In the genomic region with DNA sequence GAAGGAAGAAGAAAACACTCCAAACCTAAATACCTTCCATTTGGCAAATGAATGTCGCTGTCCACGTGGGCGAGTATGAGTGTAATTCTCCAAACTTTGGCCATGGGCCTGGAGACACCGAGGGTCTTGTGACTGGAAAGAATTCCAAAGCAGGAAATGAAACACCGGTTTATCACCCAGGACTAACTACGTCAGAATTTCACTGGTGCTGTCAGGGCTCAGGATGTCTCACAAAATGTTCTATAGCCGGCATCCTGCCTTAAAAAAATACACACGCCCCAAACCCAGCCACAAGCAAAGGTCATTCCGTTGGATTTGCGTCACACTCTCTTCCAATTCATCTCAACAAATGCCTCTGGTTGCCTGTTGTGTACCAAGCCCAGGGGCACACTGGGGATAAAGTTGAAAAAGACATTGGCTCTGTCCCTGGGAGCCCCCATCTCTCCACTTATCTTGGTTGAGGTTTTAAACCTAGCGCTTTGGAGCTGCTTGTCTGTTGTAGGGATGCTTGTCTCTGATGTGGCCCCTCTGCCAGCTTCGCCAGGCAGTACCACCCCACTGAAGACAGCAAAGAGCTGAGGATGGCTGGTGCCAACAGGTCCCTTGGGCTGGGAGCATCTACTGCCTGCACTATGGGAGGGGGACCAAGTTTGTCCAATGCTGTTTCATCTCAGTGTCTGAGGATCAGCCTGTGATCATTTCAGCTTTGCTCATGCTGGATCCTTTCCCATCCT, we compare ENCODE assay signal across 8 cellular contexts. TPM values are rescaled to one million over a fixed set of nuclear protein-coding genes. Genes with fewer than 3 reads are reported as not detected.
DNase-seq lines count a peak whose midpoint lies in the region; ATAC-seq and TF ChIP-seq lines count a peak whose summit lies in the region.

No MANE protein-coding gene starts in this region.

- no peaks in the 10 kb centered on the region for H3K79me2 ChIP-seq in mammary epithelial cell (ENCODE audit: insufficient read depth, low read length)

- H3K4me2 ChIP-seq in mammary epithelial cell (ENCODE audit: insufficient read depth, low read depth, low read length): peak overlapping the region; percentile 67

- in situ Hi-C loops in mammary epithelial cell (cut with MboI; ENCODE audit: low sequenced_read_pairs in 2 of 2): loop anchor here in 1 of 2 donors (5.0 kb wide), 1 partner anchor 47 kb away; no protein-coding TSS in a partner anchor

- H3K36me3 ChIP-seq in mammary epithelial cell (ENCODE audit: insufficient read depth, low read length) (no peaks in the 10 kb centered on the region), lung (ENCODE audit: control insufficient read depth in 2 of 2, insufficient read depth in 2 of 2, low read length in 2 of 2) (no peaks in the 10 kb centered on the region), thyroid gland (no peaks in the 10 kb centered on the region)

- intact Hi-C loops in mammary epithelial cell (cut with micrococcal nuclease): loop anchor here (1.0 kb wide), 2 partner anchors 9 to 25 kb away; no protein-coding TSS in a partner anchor
- intact Hi-C loops in thyroid gland (cut with DNase I): no loop called here

- DNase-seq in SHP77 (lab: John Stamatoyannopoulos, UW) (peak; percentile 12 to 42), SHP77 treated with DMSO at 0.1 percent for 48 hours (lab: John Stamatoyannopoulos, UW) (no peak), mammary epithelial cell (peak; percentile 74), lung (ENCODE audit: low spot score) (no peak), thyroid gland (no peak), C1 segment of cervical spinal cord (lab: John Stamatoyannopoulos, UW) (no peak), GM10266 (ENCODE audit: extremely low spot score) (no peak)

- no TSS peak for BruUV-seq in mammary epithelial cell (replicated peaks; lab: Mats Ljungman, UMichigan)

- TF ChIP-seq CTCF in mammary epithelial cell (conservative IDR thresholded peaks at IDR 0.05 in 1 of 2, IDR thresholded peaks at IDR 0.05 in 1 of 2; ENCODE audit: extremely low read depth in 1 of 2, insufficient read depth in 1 of 2, low read depth in 1 of 2, low read length in 2 of 2) (no peak), lung (IDR thresholded peaks at IDR 0.05; ENCODE audit: control extremely low read depth, extremely low read depth) (no peak), thyroid gland (IDR thresholded peaks at IDR 0.05) (no peak), GM10266 (IDR thresholded peaks at IDR 0.05; ENCODE audit: control insufficient read depth, insufficient read depth, low read depth, missing control alignments) (no peak)

- no peaks in the 10 kb centered on the region for H3K27me3 ChIP-seq in mammary epithelial cell (ENCODE audit: insufficient read depth, low read length)
- H3K27me3 ChIP-seq in lung (ENCODE audit: control insufficient read depth, insufficient read depth): no peaks in the 10 kb centered on the region
- no peaks in the 10 kb centered on the region for H3K27me3 ChIP-seq in thyroid gland

- peak; percentile 24 for ATAC-seq in lung (ENCODE audit: insufficient read depth, low FRiP score)
- no peak for ATAC-seq in GM19463 (IDR thresholded peaks at IDR 0.05; ENCODE audit: unreplicated experiment)

- H3K9me3 ChIP-seq in mammary epithelial cell (replicated peaks; ENCODE audit: insufficient read depth, low read length) (no peaks in the 10 kb centered on the region), lung (ENCODE audit: control insufficient read depth in 2 of 2, insufficient read depth in 1 of 2, low read length in 1 of 2) (no peaks in the 10 kb centered on the region), thyroid gland (no peaks in the 10 kb centered on the region)

- WGBS in mammary epithelial cell (ENCODE audit: low coverage, missing lambda C conversion rate): 37% methylated on average over 10 of the region's 12 CpGs
- 68 to 81% methylated on average over 12 of the region's 12 CpGs for WGBS in lung, 2 donors
- 74 to 76% methylated on average over 12 of the region's 12 CpGs for WGBS in thyroid gland, 2 donors

- CTCF ChIA-PET in mammary epithelial cell (lab: Charles Lee; ENCODE audit: low non-redundant PET): no interaction called here

- H3K27ac ChIP-seq in mammary epithelial cell (ENCODE audit: insufficient read depth, low read depth, low read length) (peak overlapping the region; percentile 97), lung (ENCODE audit: low read depth in 1 of 2, low read length in 1 of 2) (peak overlapping the region; percentile 86 to 99), thyroid gland (peak overlapping the region; percentile 44 to 64 (median 60))

- H3K9ac ChIP-seq in mammary epithelial cell (ENCODE audit: insufficient read depth, low read length): peak overlapping the region; percentile 94

- H2AFZ ChIP-seq in mammary epithelial cell (ENCODE audit: low read depth, low read length): peak overlapping the region; percentile 2

- peaks cover 24% of the 10 kb centered on the region for H3K4me1 ChIP-seq in mammary epithelial cell (ENCODE audit: insufficient read depth, low read length)
- H3K4me1 ChIP-seq in lung (ENCODE audit: control insufficient read depth in 2 of 2, insufficient read depth in 2 of 2, low read length in 2 of 2): peaks cover 13 to 27% of the 10 kb centered on the region in 2 donors
- peaks cover 19 to 51% of the 10 kb centered on the region in 2 donors for H3K4me1 ChIP-seq in thyroid gland

- dilution Hi-C loops in mammary epithelial cell (cut with HindIII; ENCODE audit: low sequenced_read_pairs): loop anchor here (5.0 kb wide), 1 partner anchor 47 kb away; no protein-coding TSS in a partner anchor

- no peak overlapping the region for H3K4me3 ChIP-seq in mammary epithelial cell (replicated peaks in 1 of 3; ENCODE audit: insufficient read depth in 1 of 3, low read depth in 2 of 3, low read length in 3 of 3)
- no peak overlapping the region for H3K4me3 ChIP-seq in lung
- H3K4me3 ChIP-seq in thyroid gland (replicated peaks in 1 of 3): no peak overlapping the region

- no peak for TF ChIP-seq POLR2A in thyroid gland (IDR thresholded peaks at IDR 0.05)

- no peaks in the 10 kb centered on the region for H4K20me1 ChIP-seq in mammary epithelial cell (ENCODE audit: insufficient read depth, low read length)

RNA-seq across cellular contexts. Expression of a gene that starts 31.2 kb away (rescaled TPM):
- 10 to 100 TPM; 16.2 to 26.8 TPM for total RNA-seq in mammary epithelial cell
- polyA plus RNA-seq in mammary epithelial cell: 43.3 TPM
- polyA minus RNA-seq in mammary epithelial cell: 56.6 TPM
- 10 to 100 TPM; 10.6 to 13.5 TPM for total RNA-seq in lung
- 10 to 100 TPM in 1 of 2 donors, 1 to 10 TPM in 1; 6.6 to 25.9 TPM for polyA plus RNA-seq in lung
- total RNA-seq in thyroid gland: 10 to 100 TPM in 3 of 4 donors, 1 to 10 TPM in 1; 7.5 to 16.3 (median 12.8) TPM

RNA-seq across cellular contexts. Expression of a gene that starts 38.1 kb away (rescaled TPM):
- 10 to 100 TPM; 21.5 to 37.2 TPM for total RNA-seq in mammary epithelial cell
- 14.4 TPM for polyA plus RNA-seq in mammary epithelial cell
- polyA minus RNA-seq in mammary epithelial cell: 24.0 TPM
- 10 to 100 TPM; 23.8 to 36.0 TPM for total RNA-seq in lung
- 10 to 100 TPM; 21.7 to 44.7 TPM for polyA plus RNA-seq in lung
- 10 to 100 TPM; 28.0 to 44.2 (median 29.4) TPM for total RNA-seq in thyroid gland

RNA-seq across cellular contexts. Expression of a gene that starts 45.5 kb away (rescaled TPM):
- total RNA-seq in mammary epithelial cell: 100 to 1,000 TPM; 203 to 205 TPM
- polyA plus RNA-seq in mammary epithelial cell: 209 TPM
- 82.4 TPM for polyA minus RNA-seq in mammary epithelial cell
- total RNA-seq in lung: 100 to 1,000 TPM in 1 of 2 donors, 10 to 100 TPM in 1; 47.2 to 130 TPM
- polyA plus RNA-seq in lung: 100 to 1,000 TPM; 205 to 244 TPM
- total RNA-seq in thyroid gland: 100 to 1,000 TPM in 2 of 4 donors, 10 to 100 TPM in 2; 86.1 to 129 (median 102) TPM

RNA-seq across cellular contexts. Expression of a gene that starts 53.5 kb away (rescaled TPM):
- total RNA-seq in mammary epithelial cell (1 to 10 TPM in 1 of 2 donors, under 1 TPM in 1; 0.17 to 1.0 TPM), lung (1 to 10 TPM; 5.0 to 5.4 TPM), thyroid gland (1 to 10 TPM; 1.0 to 1.6 (median 1.2) TPM)
- polyA plus RNA-seq in mammary epithelial cell (0.23 TPM), lung (1 to 10 TPM; 1.4 to 2.2 TPM)
- polyA minus RNA-seq in mammary epithelial cell: not detected

Comparison
In these comparisons a context has a peak if more than half of its experiments do, and no peak if none do; other contexts are left out.
1. DNase-seq: peak in SHP77 (2 of 2) and mammary epithelial cell (single experiment); none in SHP77 treated with DMSO at 0.1 percent for 48 hours (single experiment), lung (single experiment), thyroid gland (0 of 2), C1 segment of cervical spinal cord (0 of 14) and GM10266 (single experiment).
2. Peak in every context shown above with its lines, with median percentiles within 50 percentile points of each other: H3K27ac ChIP-seq.